In the genomic region with DNA sequence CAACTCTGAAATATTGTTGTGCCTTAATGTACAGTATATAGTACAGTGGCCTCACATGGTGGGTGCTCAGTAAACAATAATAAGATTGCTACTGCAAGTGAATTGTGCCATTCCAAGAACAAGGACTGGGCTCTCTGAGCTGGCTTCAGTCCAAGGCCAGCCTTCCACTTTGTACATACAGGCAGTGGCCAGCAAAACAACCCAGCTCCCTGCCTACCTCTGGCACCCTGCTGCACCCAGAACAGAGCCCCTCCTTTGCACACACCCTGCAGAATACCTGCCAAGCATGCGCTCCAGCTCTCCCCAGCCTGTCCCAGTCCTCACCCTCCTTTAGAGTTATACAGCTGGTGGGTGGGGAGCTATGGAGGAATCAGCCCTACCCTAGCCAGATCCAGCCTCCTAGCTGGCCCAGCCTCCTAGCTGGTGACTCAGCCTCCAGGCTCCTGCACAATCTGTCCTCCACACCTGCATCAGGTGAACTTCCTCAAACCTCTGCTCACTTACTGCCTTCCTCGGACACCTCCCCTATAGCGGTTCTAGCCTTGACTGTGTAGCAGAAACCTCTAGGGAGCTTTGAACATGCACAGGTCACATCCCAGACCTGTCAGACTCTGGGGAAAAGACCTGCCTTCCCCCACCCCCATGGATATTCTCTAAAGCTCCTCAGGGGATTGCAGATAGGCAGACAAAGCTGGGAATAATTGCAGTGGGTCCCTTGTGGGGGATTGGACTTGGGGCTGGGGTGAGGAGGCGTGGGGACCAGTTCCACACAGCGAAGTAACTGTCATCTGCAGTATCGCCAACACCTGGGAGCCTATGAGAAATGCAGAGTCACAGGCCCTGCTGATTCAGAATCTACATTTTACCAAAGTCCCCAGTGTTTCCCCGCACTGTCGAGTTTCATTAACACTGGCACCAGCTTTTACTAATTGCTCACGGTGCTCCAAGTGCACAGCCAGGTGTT, we compare ENCODE assay signal across 8 cellular contexts. TPM values are rescaled to one million over a fixed set of nuclear protein-coding genes. Genes with fewer than 3 reads are reported as not detected.
A peak's percentile ranks its signal among the peaks of the same experiment; 100 is the strongest.
DNase-seq lines count a peak whose midpoint lies in the region; ATAC-seq and TF ChIP-seq lines count a peak whose summit lies in the region.

No MANE protein-coding gene starts in this region.

- no peak for TF ChIP-seq POLR2A in spleen (IDR thresholded peaks at IDR 0.05)

- H3K36me3 Mint-ChIP-seq in activated T-cell treated with anti-CD3 and anti-CD28 coated beads, Interleukin-2, amount 50 U/mL, for 72 hours (ENCODE audit: insufficient read depth in 2 of 2), result no peaks in the 10 kb centered on the region

- H3K27me3 Mint-ChIP-seq in activated T-cell treated with anti-CD3 and anti-CD28 coated beads, Interleukin-2, amount 50 U/mL, for 72 hours (ENCODE audit: low read depth), result peaks cover 20% of the 10 kb centered on the region

- intact Hi-C loops in spleen (cut with DNase I; ENCODE audit: low total_unique reads), result no loop called here

- WGBS in spleen, 5 donors, result 66 to 80% (median 74%) methylated on average over 9 of the region's 9 CpGs

- POLR2A ChIA-PET in HEK293T (lab: Yijun Ruan, JAX), result interaction anchor here (0.7 to 2.2 kb wide), 6 partner anchors 14 to 198 kb away, joined by 3 to 6 read pairs (median 3); no protein-coding TSS in a partner anchor

- H3K27ac ChIP-seq in RWPE2 (ENCODE audit: poor library complexity, severe bottlenecking) (peak overlapping the region; percentile 3), spleen (peak overlapping the region; percentile 12 to 92 (median 70))

- CTCF ChIA-PET in HEK293T (lab: Yijun Ruan, JAX), result interaction anchor here (0.8 to 1.8 kb wide), 12 partner anchors 10 to 248 kb away, joined by 3 to 8 read pairs (median 4); a partner anchor contains a TSS

- no peaks in the 10 kb centered on the region for H3K9me3 Mint-ChIP-seq in activated T-cell treated with anti-CD3 and anti-CD28 coated beads, Interleukin-2, amount 50 U/mL, for 72 hours

- H3K4me3 ChIP-seq in RWPE2 (ENCODE audit: severe bottlenecking) (no peak overlapping the region), spleen (peak overlapping the region in 4 of 8 donors; percentile 49 to 68 (median 56))

- peaks cover 18% of the 10 kb centered on the region for H3K4me1 ChIP-seq in RWPE2 (ENCODE audit: insufficient read depth, poor library complexity, severe bottlenecking)
- H3K4me1 ChIP-seq in spleen, result peaks cover 44 to 71% (median 60%) of the 10 kb centered on the region in 6 donors

- no peaks in the 10 kb centered on the region for H3K9me3 ChIP-seq in RWPE2 (ENCODE audit: severe bottlenecking)
- no peaks in the 10 kb centered on the region for H3K9me3 ChIP-seq in spleen

- H3K36me3 ChIP-seq in RWPE2 (ENCODE audit: low read depth), result no peaks in the 10 kb centered on the region
- H3K36me3 ChIP-seq in spleen, result peaks cover 0 to under 1% (median 0%) of the 10 kb centered on the region in 6 donors

- DNase-seq in activated T-cell treated with anti-CD3 and anti-CD28 coated beads, Interleukin-2, amount 50 U/mL, for 72 hours, result no peak
- no peak for DNase-seq in activated T-cell treated with anti-CD3 and anti-CD28 coated beads, Interleukin-2, amount 50 U/mL, for 1 hour
- DNase-seq in RWPE2 (ENCODE audit: low spot score), result peak; percentile 91
- peak in 27 of 51 donors; percentile 12 to 71 (median 47) for DNase-seq in hypothalamus (lab: John Stamatoyannopoulos, UW)
- DNase-seq in spleen, result peak; percentile 73
- DNase-seq in SW 1271 (lab: John Stamatoyannopoulos, UW), result no peak
- DNase-seq in MV-4-11 (lab: John Stamatoyannopoulos, UW), result no peak
- no peak for DNase-seq in HEK293T (ENCODE audit: extremely low spot score)

- H3K27me3 ChIP-seq in RWPE2 (ENCODE audit: insufficient read depth, poor library complexity, severe bottlenecking) (peaks cover 14% of the 10 kb centered on the region), spleen (replicated peaks in 1 of 7) (peaks cover 0 to 33% (median 6%) of the 10 kb centered on the region in 7 donors)

- no peak for ATAC-seq in activated T-cell treated with anti-CD3 and anti-CD28 coated beads, Interleukin-2, amount 50 U/mL, for 72 hours (replicated peaks in 1 of 2)
- peak; percentile 97 for ATAC-seq in RWPE2 (ENCODE audit: low read depth)

- peak overlapping the region; percentile 79 to 81 for H3K4me3 Mint-ChIP-seq in activated T-cell treated with anti-CD3 and anti-CD28 coated beads, Interleukin-2, amount 50 U/mL, for 72 hours

- no peak overlapping the region for H3K27ac Mint-ChIP-seq in activated T-cell treated with anti-CD3 and anti-CD28 coated beads, Interleukin-2, amount 50 U/mL, for 72 hours

- no peak for TF ChIP-seq CTCF in RWPE2 (IDR thresholded peaks at IDR 0.05; ENCODE audit: poor library complexity, severe bottlenecking)
- TF ChIP-seq CTCF in spleen (IDR thresholded peaks at IDR 0.05 in 8 of 11, conservative IDR thresholded peaks at IDR 0.05 in 3 of 11), result no peak

- H3K4me1 Mint-ChIP-seq in activated T-cell treated with anti-CD3 and anti-CD28 coated beads, Interleukin-2, amount 50 U/mL, for 72 hours (ENCODE audit: low read depth), result peaks cover 33% of the 10 kb centered on the region

TF ChIP-seq in HEK293T, 16 proteins besides CTCF, POLR2A, EP300 and RAD21:
- TF ChIP-seq L3MBTL2 (conservative IDR thresholded peaks at IDR 0.05), result no peak
- TF ChIP-seq ZNF384 (IDR thresholded peaks at IDR 0.05), result no peak
- no peak for TF ChIP-seq HDGF (IDR thresholded peaks at IDR 0.05; ENCODE audit: borderline replicate concordance)
- no peak for TF ChIP-seq FOXM1 (IDR thresholded peaks at IDR 0.05; ENCODE audit: borderline replicate concordance)
- no peak for TF ChIP-seq FOXK2 (IDR thresholded peaks at IDR 0.05)
- TF ChIP-seq FOXA1 (IDR thresholded peaks at IDR 0.05), result no peak
- TF ChIP-seq SUZ12 (IDR thresholded peaks at IDR 0.05), result no peak
- no peak for TF ChIP-seq ELF4 (IDR thresholded peaks at IDR 0.05)
- no peak for TF ChIP-seq TARDBP (IDR thresholded peaks at IDR 0.05)
- TF ChIP-seq BHLHE40 (IDR thresholded peaks at IDR 0.05; ENCODE audit: borderline replicate concordance), result no peak
- no peak for TF ChIP-seq LEF1 (IDR thresholded peaks at IDR 0.05; ENCODE audit: borderline replicate concordance)
- no peak for TF ChIP-seq SP1 (IDR thresholded peaks at IDR 0.05)
- TF ChIP-seq, protein P1, sequence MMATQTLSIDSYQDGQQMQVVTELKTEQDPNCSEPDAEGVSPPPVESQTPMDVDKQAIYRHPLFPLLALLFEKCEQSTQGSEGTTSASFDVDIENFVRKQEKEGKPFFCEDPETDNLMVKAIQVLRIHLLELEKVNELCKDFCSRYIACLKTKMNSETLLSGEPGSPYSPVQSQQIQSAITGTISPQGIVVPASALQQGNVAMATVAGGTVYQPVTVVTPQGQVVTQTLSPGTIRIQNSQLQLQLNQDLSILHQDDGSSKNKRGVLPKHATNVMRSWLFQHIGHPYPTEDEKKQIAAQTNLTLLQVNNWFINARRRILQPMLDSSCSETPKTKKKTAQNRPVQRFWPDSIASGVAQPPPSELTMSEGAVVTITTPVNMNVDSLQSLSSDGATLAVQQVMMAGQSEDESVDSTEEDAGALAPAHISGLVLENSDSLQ (IDR thresholded peaks at IDR 0.05), result no peak
- TF ChIP-seq ARNT (IDR thresholded peaks at IDR 0.05), result no peak
- TF ChIP-seq CTBP1 (IDR thresholded peaks at IDR 0.05; ENCODE audit: borderline replicate concordance), result no peak
- TF ChIP-seq NFRKB (IDR thresholded peaks at IDR 0.05), result no peak

RNA-seq across cellular contexts. Expression of a gene that starts 17.9 kb away (rescaled TPM):
- total RNA-seq in activated T-cell treated with anti-CD3 and anti-CD28 coated beads, Interleukin-2, amount 50 U/mL, for 72 hours, result not detected
- not detected for total RNA-seq in spleen
- polyA plus RNA-seq in spleen, result under 1 TPM in 1 of 3 donors, not detected in 2; 0.02 TPM

RNA-seq across cellular contexts. Expression of a gene that starts 25.6 kb away (rescaled TPM):
- 1 to 10 TPM; 5.1 to 6.4 TPM for total RNA-seq in activated T-cell treated with anti-CD3 and anti-CD28 coated beads, Interleukin-2, amount 50 U/mL, for 72 hours
- 10 to 100 TPM; 14.9 to 33.8 (median 24.7) TPM for total RNA-seq in spleen
- 1 to 10 TPM; 4.2 to 9.6 (median 5.1) TPM for polyA plus RNA-seq in spleen

RNA-seq across cellular contexts. Expression of a gene that starts 57.9 kb away (rescaled TPM):
- 1 to 10 TPM; 1.9 to 2.1 TPM for total RNA-seq in activated T-cell treated with anti-CD3 and anti-CD28 coated beads, Interleukin-2, amount 50 U/mL, for 72 hours
- total RNA-seq in spleen, result 10 to 100 TPM in 2 of 7 donors, 1 to 10 TPM in 5; 2.8 to 13.4 (median 8.7) TPM
- 1 to 10 TPM in 1 of 3 donors, under 1 TPM in 2; 0.20 to 2.4 (median 0.24) TPM for polyA plus RNA-seq in spleen

Comparison
In these comparisons a context has a peak if more than half of its experiments do, and no peak if none do; other contexts are left out.
1. DNase-seq: peak in RWPE2 (single experiment), hypothalamus (27 of 51) and spleen (single experiment); none in activated T-cell treated with anti-CD3 and anti-CD28 coated beads, Interleukin-2, amount 50 U/mL, for 72 hours (0 of 2), activated T-cell treated with anti-CD3 and anti-CD28 coated beads, Interleukin-2, amount 50 U/mL, for 1 hour (single experiment), SW 1271 (0 of 2), MV-4-11 (single experiment) and HEK293T (single experiment).